Comparison of ENCODE assay signal across 11 cellular contexts in the genomic region with DNA sequence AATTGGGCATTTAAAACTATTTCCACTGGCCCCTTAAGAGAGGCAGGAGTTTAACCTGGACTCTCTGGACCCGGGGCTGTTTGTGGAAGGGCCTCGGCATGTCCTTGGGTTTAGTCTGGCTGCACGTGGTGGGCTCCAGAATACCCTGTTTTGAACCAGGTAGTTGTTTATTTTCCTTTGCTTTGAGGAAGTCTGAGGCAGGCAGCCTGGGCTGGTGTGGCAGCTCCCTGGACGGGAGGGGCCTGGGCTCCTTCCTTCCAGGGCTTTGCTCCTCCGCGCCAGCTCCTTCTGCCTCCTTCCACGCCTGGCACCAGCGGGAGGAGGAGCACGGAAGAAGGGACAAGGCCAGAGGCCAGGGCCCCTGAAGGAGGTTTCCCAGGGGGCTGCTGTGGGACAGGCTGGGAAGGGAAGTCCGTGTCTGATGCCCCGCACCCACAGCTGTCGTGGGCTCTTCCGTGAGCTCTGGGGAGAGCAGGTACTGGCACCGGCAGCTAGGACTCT. TPM values are rescaled to one million over a fixed set of nuclear protein-coding genes. Genes with fewer than 3 reads are reported as not detected.
A peak's percentile ranks its signal among the peaks of the same experiment; 100 is the strongest.
DNase-seq lines count a peak whose midpoint lies in the region; ATAC-seq and TF ChIP-seq lines count a peak whose summit lies in the region.
"Had no signal": no experiment of that assay in that cellular context is flagged by ENCODE, and none has a peak within 500 bp of the region (broad histone marks: within the 10 kb centered on the region; RNA-seq: fewer than 3 reads in every experiment).

No MANE protein-coding gene starts in this region.

- WGBS in upper lobe of left lung, 2 donors, result 21 to 25% methylated on average over 6 to 14 of the region's 14 CpGs

- H3K36me3 Mint-ChIP-seq in activated naive CD4-positive, alpha-beta T cell treated with anti-CD3 and anti-CD28 coated beads for 36 hours (ENCODE audit: low read depth), result peaks cover 11% of the 10 kb centered on the region
- H3K36me3 Mint-ChIP-seq in dendritic cell treated with granulocyte-macrophage colony-stimulating factor and Interleukin-4, amounts not matched to agents 40 ng/mL and 50 ng/mL, for 4 days (ENCODE audit: low read depth), result peaks cover 34% of the 10 kb centered on the region

- peak overlapping the region in 2 of 4 donors; percentile 15 to 21 for H3K4me3 ChIP-seq in upper lobe of left lung

- intact Hi-C loops in activated naive CD4-positive, alpha-beta T cell treated with anti-CD3 and anti-CD28 coated beads for 36 hours (cut with micrococcal nuclease), result no loop called here
- intact Hi-C loops in dendritic cell treated with granulocyte-macrophage colony-stimulating factor and Interleukin-4, amounts not matched to agents 40 ng/mL and 50 ng/mL, for 4 days (cut with micrococcal nuclease), result no loop called here

- peak; percentile 63 to 76 for ATAC-seq in upper lobe of left lung (ENCODE audit: low FRiP score in 2 of 2)
- ATAC-seq in HG03565 (IDR thresholded peaks at IDR 0.05; ENCODE audit: unreplicated experiment), result no peak

- H3K4me1 Mint-ChIP-seq in activated naive CD4-positive, alpha-beta T cell treated with anti-CD3 and anti-CD28 coated beads for 36 hours (ENCODE audit: low read depth), result peaks cover 64% of the 10 kb centered on the region
- H3K4me1 Mint-ChIP-seq in dendritic cell treated with granulocyte-macrophage colony-stimulating factor and Interleukin-4, amounts not matched to agents 40 ng/mL and 50 ng/mL, for 4 days (ENCODE audit: low read depth), result peaks cover 46% of the 10 kb centered on the region

- H3K9me3 ChIP-seq in upper lobe of left lung, result peaks cover 0 to 4% (median 3%) of the 10 kb centered on the region in 4 donors

- DNase-seq in activated naive CD4-positive, alpha-beta T cell treated with anti-CD3 and anti-CD28 coated beads for 36 hours, result no peak
- no peak for DNase-seq in activated naive CD4-positive, alpha-beta T cell treated with Interleukin-2 at 50 U/mL for 16 hours
- DNase-seq in midbrain (lab: John Stamatoyannopoulos, UW), result peak; percentile 54
- DNase-seq in upper lobe of left lung, result peak in 1 of 2 donors; percentile 76
- DNase-seq in activated CD4-positive, CD25-positive, alpha-beta regulatory T cell treated with anti-CD3 and anti-CD28 coated beads, Interleukin-2, amount 50 U/mL, for 72 hours, result no peak
- DNase-seq in NCI-H2196 (lab: John Stamatoyannopoulos, UW; ENCODE audit: unreplicated experiment), result no peak
- DNase-seq: AML-193, glutamatergic neuron had no signal

- H3K9me3 Mint-ChIP-seq in activated naive CD4-positive, alpha-beta T cell treated with anti-CD3 and anti-CD28 coated beads for 36 hours, result peaks cover 7% of the 10 kb centered on the region
- peaks cover 13% of the 10 kb centered on the region for H3K9me3 Mint-ChIP-seq in dendritic cell treated with granulocyte-macrophage colony-stimulating factor and Interleukin-4, amounts not matched to agents 40 ng/mL and 50 ng/mL, for 4 days

- TF ChIP-seq CTCF in upper lobe of left lung (IDR thresholded peaks at IDR 0.05), result no peak

- TF ChIP-seq EP300 in upper lobe of left lung (IDR thresholded peaks at IDR 0.05), result no peak

- peaks cover 18 to 39% (median 24%) of the 10 kb centered on the region in 4 donors for H3K4me1 ChIP-seq in upper lobe of left lung

- H3K36me3 ChIP-seq in upper lobe of left lung, result no peaks in the 10 kb centered on the region

- peak overlapping the region; percentile 69 for H3K27ac Mint-ChIP-seq in activated naive CD4-positive, alpha-beta T cell treated with anti-CD3 and anti-CD28 coated beads for 36 hours
- H3K27ac Mint-ChIP-seq in dendritic cell treated with granulocyte-macrophage colony-stimulating factor and Interleukin-4, amounts not matched to agents 40 ng/mL and 50 ng/mL, for 4 days, result peak overlapping the region; percentile 82

- peak overlapping the region; percentile 55 to 69 (median 63) for H3K27ac ChIP-seq in upper lobe of left lung
- H3K27ac ChIP-seq: KMS-11 had no signal

- no peaks in the 10 kb centered on the region for H3K27me3 ChIP-seq in upper lobe of left lung

- TF ChIP-seq POLR2A in upper lobe of left lung (IDR thresholded peaks at IDR 0.05), result no peak

- H3K27me3 Mint-ChIP-seq in activated naive CD4-positive, alpha-beta T cell treated with anti-CD3 and anti-CD28 coated beads for 36 hours (ENCODE audit: low read depth), result no peaks in the 10 kb centered on the region
- H3K27me3 Mint-ChIP-seq in dendritic cell treated with granulocyte-macrophage colony-stimulating factor and Interleukin-4, amounts not matched to agents 40 ng/mL and 50 ng/mL, for 4 days, result no peaks in the 10 kb centered on the region

- CTCF ChIA-PET in activated naive CD4-positive, alpha-beta T cell treated with anti-CD3 and anti-CD28 coated beads for 36 hours (lab: Charles Lee), result interaction anchor here (1.0 to 1.3 kb wide), 2 partner anchors 10 to 186 kb away, joined by 4 read pairs; no protein-coding TSS in a partner anchor

- peak overlapping the region; percentile 30 for H3K4me3 Mint-ChIP-seq in activated naive CD4-positive, alpha-beta T cell treated with anti-CD3 and anti-CD28 coated beads for 36 hours
- H3K4me3 Mint-ChIP-seq in dendritic cell treated with granulocyte-macrophage colony-stimulating factor and Interleukin-4, amounts not matched to agents 40 ng/mL and 50 ng/mL, for 4 days, result peak overlapping the region; percentile 63

RNA-seq across cellular contexts. Expression of gene BANP, which starts 15.5 kb away (rescaled TPM):
- total RNA-seq in activated naive CD4-positive, alpha-beta T cell treated with anti-CD3 and anti-CD28 coated beads for 36 hours, result 10 to 100 TPM; 35.1 to 38.6 TPM
- 10 to 100 TPM; 15.2 to 47.1 (median 24.4) TPM for total RNA-seq in upper lobe of left lung

RNA-seq across cellular contexts. Expression of gene CA5A, which starts 30.4 kb away (rescaled TPM):
- total RNA-seq in activated naive CD4-positive, alpha-beta T cell treated with anti-CD3 and anti-CD28 coated beads for 36 hours, result not detected
- total RNA-seq in upper lobe of left lung, result under 1 TPM in 3 of 6 donors, not detected in 3; under 0.01 to 0.20 (median 0.11) TPM
